Comparison of ENCODE assay signal across 8 cellular contexts in the genomic region with DNA sequence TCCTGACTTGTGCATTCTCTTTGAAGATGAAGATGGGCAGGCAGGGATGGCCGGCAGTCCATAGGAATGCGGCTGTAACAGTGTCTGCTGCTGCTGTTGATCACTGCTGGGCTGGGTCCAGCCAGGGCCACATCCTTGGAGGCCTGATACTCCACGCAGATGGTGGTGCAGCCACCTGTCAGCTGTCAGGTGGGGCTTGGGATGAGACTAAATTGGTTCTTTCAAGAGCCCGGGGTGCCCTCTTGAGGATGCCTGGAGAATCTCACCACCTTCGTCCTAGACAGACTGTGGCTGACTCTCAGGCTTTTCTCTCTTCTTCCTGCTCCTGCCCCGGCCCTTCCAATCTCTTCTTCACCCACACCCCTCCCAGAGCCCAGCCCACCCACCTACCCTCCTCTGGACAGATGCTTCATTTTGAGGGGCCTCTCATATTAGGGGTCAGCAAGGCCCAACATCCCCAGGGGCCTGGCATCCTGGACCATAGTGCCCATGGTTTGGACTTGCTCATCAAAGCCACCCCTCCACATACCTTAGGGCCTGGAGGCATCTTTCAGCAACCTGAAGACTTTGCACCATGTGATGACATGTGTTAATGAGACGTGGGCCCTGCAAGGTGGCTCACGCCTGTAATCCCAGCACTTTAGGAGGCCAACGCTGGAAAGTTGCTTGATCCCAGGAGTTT. TPM values are rescaled to one million over a fixed set of nuclear protein-coding genes. Genes with fewer than 3 reads are reported as not detected.
DNase-seq lines count a peak whose midpoint lies in the region; ATAC-seq and TF ChIP-seq lines count a peak whose summit lies in the region.

No MANE protein-coding gene starts in this region.

- no peak overlapping the region for H3K27ac Mint-ChIP-seq in activated naive CD4-positive, alpha-beta T cell treated with anti-CD3 and anti-CD28 coated beads for 36 hours

- no peaks in the 10 kb centered on the region for H3K4me1 Mint-ChIP-seq in activated naive CD4-positive, alpha-beta T cell treated with anti-CD3 and anti-CD28 coated beads for 36 hours (ENCODE audit: low read depth)

- no peaks in the 10 kb centered on the region for H3K9me3 Mint-ChIP-seq in activated naive CD4-positive, alpha-beta T cell treated with anti-CD3 and anti-CD28 coated beads for 36 hours

- H3K9me3 ChIP-seq in RWPE2 (ENCODE audit: severe bottlenecking) (no peaks in the 10 kb centered on the region), right cardiac atrium (ENCODE audit: control insufficient read depth, low read length) (no peaks in the 10 kb centered on the region), spleen (no peaks in the 10 kb centered on the region)

- CTCF ChIA-PET in activated naive CD4-positive, alpha-beta T cell treated with anti-CD3 and anti-CD28 coated beads for 36 hours (lab: Charles Lee): interaction anchor here (0.7 to 1.9 kb wide), 15 partner anchors 9 to 253 kb away, joined by 3 to 10 read pairs (median 3); partner anchors contain the start of gene TBX21

- TF ChIP-seq POLR2A in spleen (IDR thresholded peaks at IDR 0.05): no peak

- H3K27ac ChIP-seq in RWPE2 (ENCODE audit: poor library complexity, severe bottlenecking) (no peak overlapping the region), right cardiac atrium (ENCODE audit: low read length) (no peak overlapping the region), spleen (no peak overlapping the region)

- H3K27me3 ChIP-seq in RWPE2 (ENCODE audit: insufficient read depth, poor library complexity, severe bottlenecking) (no peaks in the 10 kb centered on the region), right cardiac atrium (ENCODE audit: control insufficient read depth, insufficient read depth) (no peaks in the 10 kb centered on the region), spleen (replicated peaks in 1 of 7) (no peaks in the 10 kb centered on the region)

- intact Hi-C loops in activated naive CD4-positive, alpha-beta T cell treated with anti-CD3 and anti-CD28 coated beads for 36 hours (cut with micrococcal nuclease): loop anchor here (1.0 to 5.0 kb wide), 4 partner anchors 26 to 440 kb away; no protein-coding TSS in a partner anchor
- intact Hi-C loops in right cardiac atrium (cut with DNase I): loop anchor here in 1 of 4 donors (10.0 kb wide), 1 partner anchor 128 kb away; no protein-coding TSS in a partner anchor
- intact Hi-C loops in spleen (cut with DNase I; ENCODE audit: low total_unique reads): loop anchor here (10.0 kb wide), 1 partner anchor 128 kb away; no protein-coding TSS in a partner anchor

- no peak overlapping the region for H3K4me3 Mint-ChIP-seq in activated naive CD4-positive, alpha-beta T cell treated with anti-CD3 and anti-CD28 coated beads for 36 hours

- peak; percentile 50 for DNase-seq in Daoy (ENCODE audit: low read depth)
- no peak for DNase-seq in LNCaP clone FGC (ENCODE audit: low read depth)
- peak; percentile 24 for DNase-seq in RWPE2 (ENCODE audit: low spot score)
- peak; percentile 73 for DNase-seq in activated naive CD4-positive, alpha-beta T cell treated with anti-CD3 and anti-CD28 coated beads for 36 hours
- DNase-seq in right cardiac atrium: no peak
- DNase-seq in spleen: no peak

- no peaks in the 10 kb centered on the region for H3K27me3 Mint-ChIP-seq in activated naive CD4-positive, alpha-beta T cell treated with anti-CD3 and anti-CD28 coated beads for 36 hours (ENCODE audit: low read depth)

- no peak overlapping the region for H3K4me3 ChIP-seq in LNCaP clone FGC (ENCODE audit: low read depth, low read length)
- no peak overlapping the region for H3K4me3 ChIP-seq in RWPE2 (ENCODE audit: severe bottlenecking)
- no peak overlapping the region for H3K4me3 ChIP-seq in right cardiac atrium (ENCODE audit: low read length)
- no peak overlapping the region for H3K4me3 ChIP-seq in spleen

- H3K4me1 ChIP-seq in RWPE2 (ENCODE audit: insufficient read depth, poor library complexity, severe bottlenecking) (no peaks in the 10 kb centered on the region), right cardiac atrium (ENCODE audit: control insufficient read depth, insufficient read depth, low read length) (peaks cover 2% of the 10 kb centered on the region), spleen (no peaks in the 10 kb centered on the region)

- peak; percentile 74 for TF ChIP-seq CTCF in LNCaP clone FGC (IDR thresholded peaks at IDR 0.05; ENCODE audit: control insufficient read depth, extremely low read depth, insufficient read depth)
- TF ChIP-seq CTCF in RWPE2 (IDR thresholded peaks at IDR 0.05; ENCODE audit: poor library complexity, severe bottlenecking): peak; percentile 80
- peak in 10 of 11 experiments; percentile 4 to 72 (median 54) for TF ChIP-seq CTCF in spleen (IDR thresholded peaks at IDR 0.05 in 8 of 11, conservative IDR thresholded peaks at IDR 0.05 in 3 of 11)

- peak; percentile 92 for ATAC-seq in RWPE2 (ENCODE audit: low read depth)
- peak; percentile 23 to 52 for ATAC-seq in right cardiac atrium
- no peak for ATAC-seq in GM19035 (IDR thresholded peaks at IDR 0.05; ENCODE audit: unreplicated experiment)
- ATAC-seq in HG02623 (IDR thresholded peaks at IDR 0.05; ENCODE audit: unreplicated experiment): no peak

- H3K36me3 ChIP-seq in RWPE2 (ENCODE audit: low read depth): no peaks in the 10 kb centered on the region
- peaks cover 0 to 16% (median 11%) of the 10 kb centered on the region in 6 donors for H3K36me3 ChIP-seq in spleen

- H3K36me3 Mint-ChIP-seq in activated naive CD4-positive, alpha-beta T cell treated with anti-CD3 and anti-CD28 coated beads for 36 hours (ENCODE audit: low read depth): no peaks in the 10 kb centered on the region

- 32% methylated on average over 9 of the region's 9 CpGs for WGBS in right cardiac atrium
- WGBS in spleen, 5 donors: 34 to 38% (median 35%) methylated on average over 7 to 9 of the region's 9 CpGs

RNA-seq across cellular contexts. Expression of gene OSBPL7, which starts 19.1 kb away (rescaled TPM):
- total RNA-seq in Daoy (2014; rRNA removed; shearing (Covaris generic)): 4.0 and 5.6 TPM in 2 replicates
- 10 to 100 TPM; 18.4 to 24.6 TPM for total RNA-seq in activated naive CD4-positive, alpha-beta T cell treated with anti-CD3 and anti-CD28 coated beads for 36 hours
- 10 to 100 TPM in 1 of 4 donors, 1 to 10 TPM in 3; 6.4 to 11.1 (median 8.5) TPM for total RNA-seq in right cardiac atrium
- polyA plus RNA-seq in right cardiac atrium: 5.3 TPM
- total RNA-seq in spleen: 10 to 100 TPM; 17.3 to 33.3 (median 23.0) TPM
- 10 to 100 TPM in 2 of 3 donors, 1 to 10 TPM in 1; 7.7 to 17.7 (median 10.7) TPM for polyA plus RNA-seq in spleen

RNA-seq across cellular contexts. Expression of gene MRPL10, which starts 28.9 kb away (rescaled TPM):
- 26.3 and 41.3 TPM in 2 replicates for total RNA-seq in Daoy (2014; rRNA removed; shearing (Covaris generic))
- 10 to 100 TPM; 66.7 to 70.0 TPM for total RNA-seq in activated naive CD4-positive, alpha-beta T cell treated with anti-CD3 and anti-CD28 coated beads for 36 hours
- 10 to 100 TPM; 37.7 to 52.3 (median 46.6) TPM for total RNA-seq in right cardiac atrium
- 48.0 TPM for polyA plus RNA-seq in right cardiac atrium
- total RNA-seq in spleen: 10 to 100 TPM; 24.4 to 46.1 (median 32.2) TPM
- 10 to 100 TPM; 27.2 to 42.3 (median 36.2) TPM for polyA plus RNA-seq in spleen

RNA-seq across cellular contexts. Expression of gene LRRC46, which starts 29.0 kb away (rescaled TPM):
- not detected in 2 replicates for total RNA-seq in Daoy (2014; rRNA removed; shearing (Covaris generic))
- total RNA-seq in activated naive CD4-positive, alpha-beta T cell treated with anti-CD3 and anti-CD28 coated beads for 36 hours: under 1 TPM; 0.31 to 0.52 TPM
- under 1 TPM in 3 of 4 donors, not detected in 1; 0.38 to 0.48 (median 0.43) TPM for total RNA-seq in right cardiac atrium
- 0.29 TPM for polyA plus RNA-seq in right cardiac atrium
- total RNA-seq in spleen: 1 to 10 TPM in 3 of 7 donors, under 1 TPM in 4; 0.42 to 1.3 (median 0.66) TPM
- polyA plus RNA-seq in spleen: 1 to 10 TPM; 1.0 to 1.4 (median 1.2) TPM

RNA-seq across cellular contexts. Expression of gene SCRN2, which starts 38.6 kb away (rescaled TPM):
- 7.1 and 11.0 TPM in 2 replicates for total RNA-seq in Daoy (2014; rRNA removed; shearing (Covaris generic))
- 10 to 100 TPM; 15.1 to 16.3 TPM for total RNA-seq in activated naive CD4-positive, alpha-beta T cell treated with anti-CD3 and anti-CD28 coated beads for 36 hours
- 10 to 100 TPM; 36.6 to 51.8 (median 40.9) TPM for total RNA-seq in right cardiac atrium
- polyA plus RNA-seq in right cardiac atrium: 62.3 TPM
- total RNA-seq in spleen: 10 to 100 TPM; 37.5 to 59.4 (median 49.0) TPM
- polyA plus RNA-seq in spleen: 10 to 100 TPM; 38.9 to 58.0 (median 50.4) TPM

RNA-seq across cellular contexts. Expression of gene SP6, which starts 48.5 kb away (rescaled TPM):
- 0.06 and 0.23 TPM in 2 replicates for total RNA-seq in Daoy (2014; rRNA removed; shearing (Covaris generic))
- total RNA-seq in activated naive CD4-positive, alpha-beta T cell treated with anti-CD3 and anti-CD28 coated beads for 36 hours: under 1 TPM; 0.10 to 0.19 TPM
- total RNA-seq in right cardiac atrium (1 to 10 TPM in 1 of 4 donors, under 1 TPM in 3; 0.29 to 3.6 (median 0.41) TPM), spleen (1 to 10 TPM in 5 of 7 donors, under 1 TPM in 2; 0.19 to 3.0 (median 2.0) TPM)
- polyA plus RNA-seq in right cardiac atrium (0.34 TPM), spleen (under 1 TPM; 0.11 to 0.90 (median 0.27) TPM)

Comparison
In these comparisons a context has a peak if more than half of its experiments do, and no peak if none do; other contexts are left out.
1. DNase-seq: peak in Daoy (single experiment), RWPE2 (single experiment) and activated naive CD4-positive, alpha-beta T cell treated with anti-CD3 and anti-CD28 coated beads for 36 hours (single experiment); none in LNCaP clone FGC (single experiment), right cardiac atrium (0 of 3) and spleen (single experiment).
2. ATAC-seq: peak in RWPE2 (single experiment) and right cardiac atrium (2 of 2); none in GM19035 (single experiment) and HG02623 (single experiment).
3. Peak in every context shown above with its lines, with median percentiles within 50 percentile points of each other: CTCF ChIP-seq.